8 cellular contexts compared by ENCODE assay signal in genomic region chr17:50564916-50565315, GRCh38. TPM values are rescaled to one million over a fixed set of nuclear protein-coding genes. Genes with fewer than 3 reads are reported as not detected.
DNase-seq lines count a peak whose midpoint lies in the region; TF ChIP-seq lines count a peak whose summit lies in the region.

No MANE protein-coding gene starts in this region.

- peaks cover 46% of the 10 kb centered on the region for H3K4me1 Mint-ChIP-seq in mesothelial cell of epicardium

- H3K27ac Mint-ChIP-seq in mesothelial cell of epicardium: peak overlapping the region; percentile 96

- H3K9ac ChIP-seq in HUES6 (ENCODE audit: low read length): no peak overlapping the region

- H3K4me3 ChIP-seq in HUES6 (ENCODE audit: low read depth, low read length): peak overlapping the region; percentile 32

- H3K27me3 ChIP-seq in HUES6 (ENCODE audit: control insufficient read depth, insufficient read depth, low read length): peaks cover 79% of the 10 kb centered on the region

- no peaks in the 10 kb centered on the region for H3K36me3 ChIP-seq in HUES6 (ENCODE audit: control insufficient read depth, insufficient read depth, low read length)

- DNase-seq in AG08396 (ENCODE audit: low spot score) (peak; percentile 85), cerebellum (ENCODE audit: low spot score) (peak; percentile 41), mesothelial cell of epicardium (ENCODE audit: low spot score in 2 of 2, unreplicated experiment in 2 of 2) (no peak), germinal center (ENCODE audit: low spot score) (no peak), NK-92 (lab: John Stamatoyannopoulos, UW; ENCODE audit: unreplicated experiment) (no peak), activated gamma-delta T cell (lab: John Stamatoyannopoulos, UW) (no peak)
- no peak for DNase-seq in activated effector memory CD4-positive, alpha-beta T cell treated with anti-CD3 and anti-CD28 coated beads, Interleukin-2, amount 50 U/mL, for 16 hours

- peaks cover 32% of the 10 kb centered on the region for H3K4me1 ChIP-seq in HUES6 (ENCODE audit: control insufficient read depth, insufficient read depth, low read length)

- no peak overlapping the region for H3K27ac ChIP-seq in HUES6 (ENCODE audit: low read depth, low read length)

- H3K36me3 Mint-ChIP-seq in mesothelial cell of epicardium: no peaks in the 10 kb centered on the region

- TF ChIP-seq CTCF in mesothelial cell of epicardium (IDR thresholded peaks at IDR 0.05; ENCODE audit: unreplicated experiment): no peak

- H3K4me3 Mint-ChIP-seq in mesothelial cell of epicardium: peak overlapping the region; percentile 51

- no peaks in the 10 kb centered on the region for H3K9me3 ChIP-seq in HUES6 (ENCODE audit: control insufficient read depth, insufficient read depth, low read depth, low read length)

- H3K9me3 Mint-ChIP-seq in mesothelial cell of epicardium: no peaks in the 10 kb centered on the region

- peaks cover 66% of the 10 kb centered on the region for H3K27me3 Mint-ChIP-seq in mesothelial cell of epicardium (ENCODE audit: low read depth)

RNA-seq across cellular contexts. Expression of gene CACNA1G, which starts 4.4 kb away (rescaled TPM):
- total RNA-seq in cerebellum (32.8 TPM), mesothelial cell of epicardium (26.1 to 29.0 TPM (median 26.9 TPM) in 3 replicates)

RNA-seq across cellular contexts. Expression of gene SPATA20, which starts 17.9 kb away (rescaled TPM):
- total RNA-seq in cerebellum (15.6 TPM), mesothelial cell of epicardium (71.3 to 71.7 TPM (median 71.4 TPM) in 3 replicates)

RNA-seq across cellular contexts. Expression of gene EPN3, which starts 32.4 kb away (rescaled TPM):
- 0.18 TPM for total RNA-seq in cerebellum
- total RNA-seq in mesothelial cell of epicardium: 14.2 to 15.1 TPM (median 14.7 TPM) in 3 replicates

RNA-seq across cellular contexts. Expression of gene MYCBPAP, which starts 56.7 kb away (rescaled TPM):
- total RNA-seq in cerebellum: 0.91 TPM
- 5.1 to 6.5 TPM (median 6.1 TPM) in 3 replicates for total RNA-seq in mesothelial cell of epicardium

Comparison
In these comparisons a context has a peak if more than half of its experiments do, and no peak if none do; other contexts are left out.
1. DNase-seq: peak in AG08396 (single experiment) and cerebellum (single experiment); none in mesothelial cell of epicardium (0 of 2), germinal center (single experiment), NK-92 (single experiment), activated effector memory CD4-positive, alpha-beta T cell treated with anti-CD3 and anti-CD28 coated beads, Interleukin-2, amount 50 U/mL, for 16 hours (single experiment) and activated gamma-delta T cell (single experiment).
2. RNA of gene EPN3, which starts 32.4 kb away (total RNA-seq): 14.2 to 15.1 TPM in mesothelial cell of epicardium; 0.18 TPM in cerebellum (single experiment); every median in the first group is over 10 times any median in the second.